ENCODE assay signal across 19 cellular contexts in genomic region chr17:53571342-53571741, GRCh38.
A peak's percentile ranks its signal among the peaks of the same experiment; 100 is the strongest.
DNase-seq lines count a peak whose midpoint lies in the region; FAIRE-seq and TF ChIP-seq lines count a peak whose summit lies in the region.
"Had no signal": no experiment of that assay in that cellular context is flagged by ENCODE, and none has a peak within 500 bp of the region (broad histone marks: within the 10 kb centered on the region; RNA-seq: fewer than 3 reads in every experiment).

No MANE protein-coding gene starts in this region.

- peak overlapping the region; percentile 51 for H3K4me2 ChIP-seq in fibroblast of lung (ENCODE audit: extremely low read depth, insufficient read depth, low read length)
- H3K4me2 ChIP-seq: BLaER1 had no signal

- TF ChIP-seq CTCF in fibroblast of lung (conservative IDR thresholded peaks at IDR 0.05 in 1 of 2, IDR thresholded peaks at IDR 0.05 in 1 of 2; ENCODE audit: low read depth in 1 of 2, low read length in 2 of 2) (no peak), ascending aorta (IDR thresholded peaks at IDR 0.05) (no peak)

- H3K36me3 ChIP-seq in fibroblast of lung (ENCODE audit: control insufficient read depth, insufficient read depth, low read length), result no peaks in the 10 kb centered on the region
- no peaks in the 10 kb centered on the region for H3K36me3 ChIP-seq in small intestine (ENCODE audit: control insufficient read depth in 2 of 2, insufficient read depth in 2 of 2, low read length in 2 of 2)
- H3K36me3 ChIP-seq in ascending aorta, result no peaks in the 10 kb centered on the region
- H3K36me3 ChIP-seq: BLaER1, cardiac muscle cell, esophagus muscularis mucosa, SJSA1, vagina had no signal

- WGBS in small intestine, 3 donors, result 30 to 46% (median 42%) methylated on average over 2 of the region's 2 CpGs

- H3K4me3 ChIP-seq in fibroblast of lung (replicated peaks in 1 of 4; ENCODE audit: control extremely low read depth in 1 of 4, insufficient read depth in 1 of 4, low read depth in 3 of 4, low read length in 4 of 4) (peak overlapping the region in 2 of 4 experiments; percentile 8 to 56), small intestine (ENCODE audit: low read depth in 1 of 2, low read length in 2 of 2) (no peak overlapping the region), ascending aorta (no peak overlapping the region)
- H3K4me3 ChIP-seq: BLaER1, cardiac muscle cell, esophagus muscularis mucosa, SJSA1, skin epidermis, vagina had no signal

- no peak overlapping the region for H3K9ac ChIP-seq in fibroblast of lung (ENCODE audit: insufficient read depth, low read length)
- H3K9ac ChIP-seq: BLaER1, parathyroid adenoma had no signal

- no peaks in the 10 kb centered on the region for H3K9me3 ChIP-seq in fibroblast of lung (ENCODE audit: control insufficient read depth, insufficient read depth, low read depth, low read length)
- H3K9me3 ChIP-seq in small intestine (ENCODE audit: control insufficient read depth, low read depth), result no peaks in the 10 kb centered on the region
- H3K9me3 ChIP-seq in ascending aorta, result no peaks in the 10 kb centered on the region
- H3K9me3 ChIP-seq: BLaER1, esophagus muscularis mucosa, SJSA1, vagina had no signal

- peak overlapping the region; percentile 14 for H2AFZ ChIP-seq in fibroblast of lung (ENCODE audit: low read length)
- H2AFZ ChIP-seq: parathyroid adenoma had no signal

- H4K20me1 ChIP-seq in fibroblast of lung (ENCODE audit: control insufficient read depth, extremely low read depth, insufficient read depth, low read length), result no peaks in the 10 kb centered on the region
- H4K20me1 ChIP-seq: BLaER1 had no signal

- H3K27me3 ChIP-seq in fibroblast of lung (ENCODE audit: control insufficient read depth, insufficient read depth, low read length) (no peaks in the 10 kb centered on the region), small intestine (ENCODE audit: control insufficient read depth in 2 of 2, insufficient read depth in 2 of 2, low read length in 2 of 2) (no peaks in the 10 kb centered on the region), ascending aorta (no peaks in the 10 kb centered on the region)
- H3K27me3 ChIP-seq: BLaER1, cardiac muscle cell, esophagus muscularis mucosa, SJSA1, vagina had no signal

- H3K4me1 ChIP-seq in fibroblast of lung (ENCODE audit: control insufficient read depth, extremely low read depth, insufficient read depth, low read length), result no peaks in the 10 kb centered on the region
- no peaks in the 10 kb centered on the region for H3K4me1 ChIP-seq in small intestine (ENCODE audit: control insufficient read depth in 2 of 2, insufficient read depth in 1 of 2, low read depth in 1 of 2, low read length in 1 of 2)
- H3K4me1 ChIP-seq in ascending aorta, result no peaks in the 10 kb centered on the region
- H3K4me1 ChIP-seq: BLaER1, esophagus muscularis mucosa, parathyroid adenoma, SJSA1, vagina had no signal

- H3K27ac ChIP-seq in fibroblast of lung (ENCODE audit: insufficient read depth, low read length), result no peak overlapping the region
- H3K27ac ChIP-seq in small intestine (ENCODE audit: low read depth in 1 of 2, low read length in 1 of 2), result no peak overlapping the region
- no peak overlapping the region for H3K27ac ChIP-seq in ascending aorta
- H3K27ac ChIP-seq: BLaER1, cardiac muscle cell, esophagus muscularis mucosa, parathyroid adenoma, SJSA1, skin epidermis, vagina had no signal

- H3K79me2 ChIP-seq in fibroblast of lung (ENCODE audit: control insufficient read depth, insufficient read depth, low read length), result no peaks in the 10 kb centered on the region
- H3K79me2 ChIP-seq: parathyroid adenoma had no signal

- intact Hi-C loops in ascending aorta (cut with DNase I), result no loop called here

- peak; percentile 23 for DNase-seq in HT1080 (ENCODE audit: low read depth)
- DNase-seq in RPMI7951 (ENCODE audit: low read depth), result peak; percentile 2
- peak; percentile 5 to 42 for DNase-seq in fibroblast of lung (ENCODE audit: low read depth in 2 of 2)
- peak; percentile 1 for DNase-seq in small intestine
- no peak for DNase-seq in effector CD4-positive, alpha-beta T cell
- no peak for DNase-seq in ascending aorta (ENCODE audit: low spot score in 2 of 2)
- no peak for DNase-seq in hepatic stellate cell (ENCODE audit: low spot score)
- DNase-seq: activated naive CD8-positive, alpha-beta T cell treated with anti-CD3 and anti-CD28 coated beads for 36 hours; glutamatergic neuron; naive thymus-derived CD8-positive, alpha-beta T cell; stimulated activated CD8-positive, alpha-beta memory T cell treated with anti-CD3 and anti-CD28 coated beads, Interleukin-4, amount 100 ng/mL, for 48 hours; T1000 had no signal

- FAIRE-seq in small intestine (lab: Jason Lieb, UNC), result no peak

Comparison
In these comparisons a context has a peak if more than half of its experiments do, and no peak if none do; other contexts are left out.
1. DNase-seq: peak in HT1080 (single experiment), RPMI7951 (single experiment), fibroblast of lung (2 of 2) and small intestine (single experiment); none in effector CD4-positive, alpha-beta T cell (single experiment), ascending aorta (0 of 2) and hepatic stellate cell (single experiment).